In genomic region chrX:24282381-24283121, GRCh38 we compare ENCODE assay signal across 11 cellular contexts. TPM values are rescaled to one million over a fixed set of nuclear protein-coding genes. Genes with fewer than 3 reads are reported as not detected.
DNase-seq lines count a peak whose midpoint lies in the region; ATAC-seq and TF ChIP-seq lines count a peak whose summit lies in the region.
"Had no signal": no experiment of that assay in that cellular context is flagged by ENCODE, and none has a peak within 500 bp of the region (broad histone marks: within the 10 kb centered on the region; RNA-seq: fewer than 3 reads in every experiment).

No MANE protein-coding gene starts in this region.

- H3K4me3 ChIP-seq in right atrium auricular region = no peak overlapping the region
- peak overlapping the region; percentile 37; the same call in 1 of the 2 replicates for H3K4me3 ChIP-seq in SK-N-MC
- no peak overlapping the region for H3K4me3 ChIP-seq in uterus

- TF ChIP-seq POLR2A in uterus (IDR thresholded peaks at IDR 0.05) = no peak

- TF ChIP-seq CTCF in right atrium auricular region (IDR thresholded peaks at IDR 0.05) (no peak), uterus (IDR thresholded peaks at IDR 0.05) (no peak), omental fat pad (IDR thresholded peaks at IDR 0.05) (no peak)

- no peak overlapping the region for H3K9ac ChIP-seq in SK-N-MC (ENCODE audit: insufficient read length)

- H3K9me3 ChIP-seq in right atrium auricular region = no peaks in the 10 kb centered on the region
- no peaks in the 10 kb centered on the region for H3K9me3 ChIP-seq in SK-N-MC (ENCODE audit: low read depth, low read length)
- no peaks in the 10 kb centered on the region for H3K9me3 ChIP-seq in uterus

- intact Hi-C loops in Right ventricle myocardium inferior (cut with DNase I) = no loop called here
- intact Hi-C loops in uterus (cut with DNase I; ENCODE audit: low total_unique reads) = no loop called here

- ATAC-seq in Right ventricle myocardium inferior = peak; percentile 31
- ATAC-seq in HG03175 (IDR thresholded peaks at IDR 0.05; ENCODE audit: unreplicated experiment) = no peak
- ATAC-seq in omental fat pad (ENCODE audit: low FRiP score) = no peak

- DNase-seq in Right ventricle myocardium inferior (ENCODE audit: missing footprints) = no peak
- DNase-seq in right atrium auricular region (ENCODE audit: low spot score) = no peak
- DNase-seq in SK-N-MC (ENCODE audit: low read depth, low spot score) = no peak
- peak; percentile 36 for DNase-seq in iPS-NIHi7 (ENCODE audit: extremely low spot score)
- peak in 1 of 2 donors; percentile 58 for DNase-seq in uterus
- no peak for DNase-seq in activated CD4-positive, alpha-beta T cell treated with anti-CD3 and anti-CD28 coated beads, Interleukin-2, amount 50 U/mL, for 4 hours
- DNase-seq in omental fat pad (ENCODE audit: low spot score) = no peak
- DNase-seq: activated effector memory CD4-positive, alpha-beta T cell treated with anti-CD3 and anti-CD28 coated beads, Interleukin-2, amount 50 U/mL, for 16 hours; NCI-H1048 had no signal

- H3K36me3 ChIP-seq in right atrium auricular region = no peaks in the 10 kb centered on the region
- H3K36me3 ChIP-seq in SK-N-MC (ENCODE audit: insufficient read depth, low read length) = no peaks in the 10 kb centered on the region
- H3K36me3 ChIP-seq in uterus = no peaks in the 10 kb centered on the region

- H3K27ac ChIP-seq in right atrium auricular region = no peak overlapping the region
- H3K27ac ChIP-seq in SK-N-MC = no peak overlapping the region
- H3K27ac ChIP-seq in uterus = peak overlapping the region; percentile 37 to 65

- H3K4me1 ChIP-seq in right atrium auricular region (no peaks in the 10 kb centered on the region), uterus (no peaks in the 10 kb centered on the region)

- H3K27me3 ChIP-seq in right atrium auricular region (no peaks in the 10 kb centered on the region), uterus (no peaks in the 10 kb centered on the region)

RNA-seq across cellular contexts. Expression of gene SUPT20HL2, which starts 31.3 kb away (rescaled TPM):
- total RNA-seq in Right ventricle myocardium inferior (not detected), right atrium auricular region (not detected), uterus (1 to 10 TPM in 1 of 4 donors, not detected in 3; 1.2 TPM), omental fat pad (under 1 TPM in 1 of 4 donors, not detected in 3; 0.19 TPM)
- total RNA-seq: pulmonary artery endothelial cell had no signal

Comparison
In these comparisons a context has a peak if more than half of its experiments do, and no peak if none do; other contexts are left out.
1. H3K27ac ChIP-seq: peak in uterus (2 of 2); none in right atrium auricular region (0 of 2) and SK-N-MC (single experiment).